8 cellular contexts compared by ENCODE assay signal in genomic region chr19:12946092-12946845, GRCh38. TPM values are rescaled to one million over a fixed set of nuclear protein-coding genes. Genes with fewer than 3 reads are reported as not detected.
A peak's percentile ranks its signal among the peaks of the same experiment; 100 is the strongest.
DNase-seq lines count a peak whose midpoint lies in the region; ATAC-seq, FAIRE-seq and TF ChIP-seq lines count a peak whose summit lies in the region.

No MANE protein-coding gene starts in this region.

- peak overlapping the region; percentile 94 for H3K4me2 ChIP-seq in astrocyte (ENCODE audit: low read length)

- H3K4me1 Mint-ChIP-seq in astrocyte (ENCODE audit: low read depth, unreplicated experiment), result peaks cover 22% of the 10 kb centered on the region

- peak; percentile 39 for ATAC-seq in GM21423 (IDR thresholded peaks at IDR 0.05; ENCODE audit: unreplicated experiment)

- TF ChIP-seq CTCF in astrocyte (IDR thresholded peaks at IDR 0.05; ENCODE audit: insufficient read depth, low read depth, low read length) (no peak), sigmoid colon (IDR thresholded peaks at IDR 0.05) (no peak), D721Med (IDR thresholded peaks at IDR 0.05; ENCODE audit: insufficient read depth, missing control alignments) (no peak)

- WGBS in iPS DF 6.9 (ENCODE audit: insufficient coverage, insufficient read length), result no CpG with 5 or more reads among the region's 41 CpGs
- 2 to 3% methylated on average over 41 of the region's 41 CpGs for WGBS in sigmoid colon, 2 donors

- peak overlapping the region; percentile 80 for H3K4me3 ChIP-seq in HUES6 (ENCODE audit: low read depth, low read length)
- H3K4me3 ChIP-seq in astrocyte (ENCODE audit: insufficient read depth, low read depth, low read length), result peak overlapping the region; percentile 91
- H3K4me3 ChIP-seq in iPS DF 6.9 (ENCODE audit: low read length), result peak overlapping the region; percentile 79; the same call in 1 of the 2 replicates
- H3K4me3 ChIP-seq in sigmoid colon, result peak overlapping the region; percentile 88 to 100 (median 93)

- TF ChIP-seq EP300 in sigmoid colon (IDR thresholded peaks at IDR 0.05), result no peak

- no peak for FAIRE-seq in astrocyte (lab: Jason Lieb, UNC)
- FAIRE-seq in D721Med (lab: Jason Lieb, UNC), result no peak

- H3K27ac Mint-ChIP-seq in astrocyte (ENCODE audit: unreplicated experiment), result peak overlapping the region; percentile 88

- H3K4me1 ChIP-seq in HUES6 (ENCODE audit: control insufficient read depth, insufficient read depth, low read length) (0 out of 2 replicates have a peak, but pooled peaks cover 4% of the 10 kb centered on the region), astrocyte (ENCODE audit: insufficient read depth, low read length) (peaks cover 20% of the 10 kb centered on the region), iPS DF 6.9 (ENCODE audit: control insufficient read depth, insufficient read depth, low read length) (no peaks in the 10 kb centered on the region), sigmoid colon (peaks cover 0 to 45% (median 22%) of the 10 kb centered on the region in 4 donors)

- H3K27me3 Mint-ChIP-seq in astrocyte (ENCODE audit: low read depth, unreplicated experiment), result no peaks in the 10 kb centered on the region

- no peak for TF ChIP-seq POLR2A in sigmoid colon (IDR thresholded peaks at IDR 0.05)

- H3K27ac ChIP-seq in HUES6 (ENCODE audit: low read depth, low read length) (peak overlapping the region; percentile 93), astrocyte (ENCODE audit: low read depth, low read length) (peak overlapping the region; percentile 80), iPS DF 6.9 (ENCODE audit: low read length) (no peak overlapping the region), sigmoid colon (peak overlapping the region; percentile 93 to 99 (median 96))

- H4K20me1 ChIP-seq in astrocyte (ENCODE audit: insufficient read depth, low read length), result peaks cover 51% of the 10 kb centered on the region

- DNase-seq in DMS53 (lab: John Stamatoyannopoulos, UW), result peak; percentile 83
- DNase-seq in SW 1271 (lab: John Stamatoyannopoulos, UW), result peak; percentile 47 to 52
- peak; percentile 67 for DNase-seq in astrocyte (ENCODE audit: low read depth)
- DNase-seq in iPS DF 6.9 (ENCODE audit: low read depth, low spot score), result no peak
- DNase-seq in sigmoid colon, result peak; percentile 85
- no peak for DNase-seq in D721Med (ENCODE audit: insufficient read length, low spot score)

- H3K36me3 Mint-ChIP-seq in astrocyte (ENCODE audit: low read depth, unreplicated experiment), result peaks cover 17% of the 10 kb centered on the region

- no peak overlapping the region for H2AFZ ChIP-seq in astrocyte (ENCODE audit: low read depth, low read length)

- H3K27me3 ChIP-seq in HUES6 (ENCODE audit: control insufficient read depth, insufficient read depth, low read length) (no peaks in the 10 kb centered on the region), astrocyte (ENCODE audit: insufficient read depth, low read length) (no peaks in the 10 kb centered on the region), iPS DF 6.9 (ENCODE audit: control insufficient read depth, insufficient read depth, low read length) (no peaks in the 10 kb centered on the region), sigmoid colon (no peaks in the 10 kb centered on the region)

- H3K9ac ChIP-seq in HUES6 (ENCODE audit: low read length), result peak overlapping the region; percentile 95
- peak overlapping the region; percentile 93 for H3K9ac ChIP-seq in astrocyte (ENCODE audit: low read length)

- H3K36me3 ChIP-seq in HUES6 (ENCODE audit: control insufficient read depth, insufficient read depth, low read length) (peaks cover 75% of the 10 kb centered on the region), astrocyte (ENCODE audit: insufficient read depth, low read length) (peaks cover 41% of the 10 kb centered on the region), iPS DF 6.9 (ENCODE audit: control insufficient read depth, insufficient read depth, low read length) (peaks cover 41% of the 10 kb centered on the region), sigmoid colon (peaks cover 47 to 73% (median 57%) of the 10 kb centered on the region in 4 donors)

- H3K4me3 Mint-ChIP-seq in astrocyte (ENCODE audit: unreplicated experiment), result peak overlapping the region; percentile 91

- peaks cover 68% of the 10 kb centered on the region for H3K79me2 ChIP-seq in astrocyte (ENCODE audit: insufficient read depth, low read length)

- intact Hi-C loops in sigmoid colon (cut with DNase I), result loop anchor here (5.0 kb wide), 1 partner anchor 59 kb away; the partner anchor contains the start of gene KLF1

- no peaks in the 10 kb centered on the region for H3K9me3 ChIP-seq in HUES6 (ENCODE audit: control insufficient read depth, insufficient read depth, low read depth, low read length)
- no peaks in the 10 kb centered on the region for H3K9me3 ChIP-seq in astrocyte (ENCODE audit: insufficient read depth, low read depth, low read length)
- no peaks in the 10 kb centered on the region for H3K9me3 ChIP-seq in iPS DF 6.9 (ENCODE audit: control insufficient read depth, insufficient read depth, low read length)
- no peaks in the 10 kb centered on the region for H3K9me3 ChIP-seq in sigmoid colon

- H3K9me3 Mint-ChIP-seq in astrocyte (ENCODE audit: unreplicated experiment), result no peaks in the 10 kb centered on the region

RNA-seq across cellular contexts. Expression of gene RAD23A, which starts 0.6 kb away (rescaled TPM):
- total RNA-seq in astrocyte (40.6 and 48.5 TPM in 2 replicates), sigmoid colon (100 to 1,000 TPM in 3 of 4 donors, 10 to 100 TPM in 1; 98.8 to 133 (median 117) TPM)
- 10 to 100 TPM; 58.7 to 99.3 (median 70.9) TPM for polyA plus RNA-seq in sigmoid colon

RNA-seq across cellular contexts. Expression of gene CALR, which starts 7.9 kb away (rescaled TPM):
- 2,193 and 2,309 TPM in 2 replicates for total RNA-seq in astrocyte
- total RNA-seq in sigmoid colon, result 100 to 1,000 TPM; 147 to 260 (median 208) TPM
- 100 to 1,000 TPM in 2 of 3 donors, 10 to 100 TPM in 1; 70.3 to 717 (median 168) TPM for polyA plus RNA-seq in sigmoid colon

RNA-seq across cellular contexts. Expression of gene GADD45GIP1, which starts 10.8 kb away (rescaled TPM):
- total RNA-seq in astrocyte, result 34.0 and 35.5 TPM in 2 replicates
- total RNA-seq in sigmoid colon, result 10 to 100 TPM; 36.0 to 65.8 (median 53.5) TPM
- 10 to 100 TPM; 23.6 to 32.1 (median 28.2) TPM for polyA plus RNA-seq in sigmoid colon

RNA-seq across cellular contexts. Expression of gene FARSA, which starts 12.8 kb away (rescaled TPM):
- total RNA-seq in astrocyte, result 76.7 and 80.4 TPM in 2 replicates
- 10 to 100 TPM; 21.4 to 33.3 (median 31.7) TPM for total RNA-seq in sigmoid colon
- polyA plus RNA-seq in sigmoid colon, result 10 to 100 TPM; 27.0 to 86.8 (median 29.1) TPM

RNA-seq across cellular contexts. Expression of gene DAND5, which starts 23.1 kb away (rescaled TPM):
- total RNA-seq in astrocyte (0.14 TPM in 1 of 2 replicates, not detected in the other), sigmoid colon (1 to 10 TPM; 1.2 to 2.0 (median 1.7) TPM)
- polyA plus RNA-seq in sigmoid colon, result under 1 TPM in 1 of 3 donors, not detected in 2; 0.13 TPM

Comparison
In these comparisons a context has a peak if more than half of its experiments do, and no peak if none do; other contexts are left out.
1. DNase-seq: peak in DMS53 (single experiment), SW 1271 (2 of 2), astrocyte (single experiment) and sigmoid colon (single experiment); none in iPS DF 6.9 (single experiment) and D721Med (single experiment).
2. Peak in every context shown above with its lines, with median percentiles within 50 percentile points of each other: H3K4me3 ChIP-seq.